Comparison of ENCODE assay signal across 10 cellular contexts in the genomic region with DNA sequence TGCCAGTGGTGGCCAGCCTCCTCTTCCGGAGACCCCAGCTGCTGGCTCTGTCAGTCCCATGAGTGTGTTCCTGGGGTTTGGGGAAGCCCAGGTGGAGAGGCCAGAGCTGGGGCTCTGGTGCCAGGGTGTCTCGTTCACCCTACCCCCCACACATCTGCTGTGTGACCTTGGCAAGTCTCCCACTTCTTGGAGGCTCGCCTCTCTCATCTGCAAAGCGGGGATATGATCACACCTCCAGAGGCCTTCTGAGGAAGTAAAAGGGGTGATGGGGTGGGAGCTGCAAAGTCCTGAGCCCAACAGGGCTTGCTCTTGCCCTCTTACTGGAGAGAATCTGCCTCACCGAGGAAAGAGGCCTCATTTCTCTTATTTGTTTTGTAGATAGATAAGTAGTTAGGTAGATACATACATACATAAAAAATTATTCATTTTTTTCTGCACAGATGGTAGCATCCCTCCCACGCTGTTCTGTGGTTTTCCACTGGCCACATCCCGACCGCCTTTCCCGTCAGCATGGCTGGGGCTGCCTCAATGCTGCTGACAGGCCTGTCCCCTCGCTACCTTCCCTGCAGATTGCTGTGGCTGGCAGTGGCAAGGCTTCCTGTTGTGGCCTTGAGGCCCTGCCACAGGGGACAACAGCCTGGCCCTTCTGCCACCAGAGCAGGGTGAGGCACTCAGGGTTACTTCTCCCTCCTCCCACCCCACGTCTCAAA. TPM values are rescaled to one million over a fixed set of nuclear protein-coding genes. Genes with fewer than 3 reads are reported as not detected.
DNase-seq lines count a peak whose midpoint lies in the region; ATAC-seq and FAIRE-seq lines count a peak whose summit lies in the region.
"Had no signal": no experiment of that assay in that cellular context is flagged by ENCODE, and none has a peak within 500 bp of the region (broad histone marks: within the 10 kb centered on the region; RNA-seq: fewer than 3 reads in every experiment).

No MANE protein-coding gene starts in this region.

- peaks cover 34% of the 10 kb centered on the region for H3K4me1 Mint-ChIP-seq in activated naive CD4-positive, alpha-beta T cell treated with anti-CD3 and anti-CD28 coated beads, Interleukin-2, amount 10 ng/mL, durations not matched to agents 7 days and 5 days

- H3K9me3 Mint-ChIP-seq in activated naive CD4-positive, alpha-beta T cell treated with anti-CD3 and anti-CD28 coated beads, Interleukin-2, amount 10 ng/mL, durations not matched to agents 7 days and 5 days = no peaks in the 10 kb centered on the region
- H3K9me3 Mint-ChIP-seq: endodermal cell had no signal

- no peaks in the 10 kb centered on the region for H3K27me3 ChIP-seq in small intestine (ENCODE audit: control insufficient read depth in 2 of 2, insufficient read depth in 2 of 2, low read length in 2 of 2)

- H3K36me3 Mint-ChIP-seq in activated naive CD4-positive, alpha-beta T cell treated with anti-CD3 and anti-CD28 coated beads, Interleukin-2, amount 10 ng/mL, durations not matched to agents 7 days and 5 days = no peaks in the 10 kb centered on the region

- H3K4me1 ChIP-seq in small intestine (ENCODE audit: control insufficient read depth in 2 of 2, insufficient read depth in 1 of 2, low read depth in 1 of 2, low read length in 1 of 2) = peaks cover 0 to 3% of the 10 kb centered on the region in 2 donors

- DNase-seq in G401 (ENCODE audit: low spot score) (peak; percentile 40), SKM-1 treated with dmso at 0.1 percent for 144 hours (lab: John Stamatoyannopoulos, UW; ENCODE audit: unreplicated experiment) (peak; percentile 43), small intestine (peak; percentile 22), ACHN (no peak)
- peak; percentile 56 for DNase-seq in activated naive CD4-positive, alpha-beta T cell treated with anti-CD3 and anti-CD28 coated beads, Interleukin-2, amount 10 ng/mL, durations not matched to agents 7 days and 5 days
- DNase-seq: endodermal cell, trophoblast cell had no signal

- H3K36me3 ChIP-seq in small intestine (ENCODE audit: control insufficient read depth in 2 of 2, insufficient read depth in 2 of 2, low read length in 2 of 2) = no peaks in the 10 kb centered on the region

- WGBS in small intestine, 3 donors = 48 to 65% (median 54%) methylated on average over 10 to 11 of the region's 11 CpGs

- H3K4me3 Mint-ChIP-seq in activated naive CD4-positive, alpha-beta T cell treated with anti-CD3 and anti-CD28 coated beads, Interleukin-2, amount 10 ng/mL, durations not matched to agents 7 days and 5 days = no peak overlapping the region
- H3K4me3 Mint-ChIP-seq: endodermal cell had no signal

- no peak overlapping the region for H3K27ac ChIP-seq in small intestine (ENCODE audit: low read depth in 1 of 2, low read length in 1 of 2)

- H3K4me3 ChIP-seq in small intestine (ENCODE audit: low read depth in 1 of 2, low read length in 2 of 2) = no peak overlapping the region

- H3K27me3 Mint-ChIP-seq in activated naive CD4-positive, alpha-beta T cell treated with anti-CD3 and anti-CD28 coated beads, Interleukin-2, amount 10 ng/mL, durations not matched to agents 7 days and 5 days = peaks cover 39% of the 10 kb centered on the region

- no peaks in the 10 kb centered on the region for H3K9me3 ChIP-seq in small intestine (ENCODE audit: control insufficient read depth, low read depth)

- CTCF ChIA-PET in activated naive CD4-positive, alpha-beta T cell treated with anti-CD3 and anti-CD28 coated beads, Interleukin-2, amount 10 ng/mL, durations not matched to agents 7 days and 5 days (lab: Charles Lee) = interaction anchor here (1.4 to 2.1 kb wide), 2 partner anchors 25 to 61 kb away, joined by 3 to 5 read pairs; no protein-coding TSS in a partner anchor

- no peak for FAIRE-seq in small intestine (lab: Jason Lieb, UNC)

- ATAC-seq in GM21723 (IDR thresholded peaks at IDR 0.05; ENCODE audit: unreplicated experiment) = no peak
- ATAC-seq in HG02763 (IDR thresholded peaks at IDR 0.05; ENCODE audit: unreplicated experiment) = no peak
- no peak for ATAC-seq in HG03521 (IDR thresholded peaks at IDR 0.05; ENCODE audit: unreplicated experiment)

- in situ Hi-C loops in G401 (cut with HindIII; ENCODE audit: low sequenced_read_pairs) = no loop called here
- in situ Hi-C loops in ACHN (cut with HindIII; ENCODE audit: low pct_ligation_motif_present, low pct_unique_long_range_greater_than_20kb, low sequenced_read_pairs) = no loop called here

- no peak overlapping the region for H3K27ac Mint-ChIP-seq in activated naive CD4-positive, alpha-beta T cell treated with anti-CD3 and anti-CD28 coated beads, Interleukin-2, amount 10 ng/mL, durations not matched to agents 7 days and 5 days
- H3K27ac Mint-ChIP-seq: endodermal cell had no signal

RNA-seq across cellular contexts. Expression of gene MYO7A, which starts 23.9 kb away (rescaled TPM):
- 0.64 and 4.1 TPM in 2 replicates for total RNA-seq in G401 (2014; rRNA removed; shearing (Covaris generic))
- 1 to 10 TPM; 1.4 to 2.8 (median 1.6) TPM for polyA plus RNA-seq in small intestine

RNA-seq across cellular contexts. Expression of gene OMP, which starts 49.3 kb away (rescaled TPM):
- total RNA-seq in G401 (2014; rRNA removed; shearing (Covaris generic)) = not detected in 2 replicates
- 1 to 10 TPM in 2 of 3 donors, not detected in 1; 1.5 to 2.7 TPM for polyA plus RNA-seq in small intestine
